Comparison of ENCODE assay signal across 9 cellular contexts in the genomic region with DNA sequence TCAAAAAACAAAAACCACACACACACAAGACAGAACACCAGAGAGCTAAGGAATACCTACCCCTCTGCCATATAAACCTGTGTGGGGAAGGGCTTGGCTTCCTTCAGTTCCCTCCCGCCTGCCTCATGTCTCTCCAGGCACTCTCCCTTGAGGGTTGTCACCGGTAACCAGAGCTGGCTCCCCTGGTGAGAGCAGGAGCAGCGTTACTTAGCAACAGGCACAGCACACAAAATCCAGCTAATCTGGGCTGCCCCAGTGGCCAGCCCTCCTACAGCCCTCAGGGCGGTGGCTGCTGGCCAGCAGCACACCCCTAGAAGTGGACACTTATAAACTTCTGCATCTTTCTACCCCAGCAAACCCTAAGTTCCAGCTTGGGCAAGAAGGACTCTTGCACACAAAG. TPM values are rescaled to one million over a fixed set of nuclear protein-coding genes. Genes with fewer than 3 reads are reported as not detected.
DNase-seq lines count a peak whose midpoint lies in the region; ATAC-seq, FAIRE-seq and TF ChIP-seq lines count a peak whose summit lies in the region.
"Had no signal": no experiment of that assay in that cellular context is flagged by ENCODE, and none has a peak within 500 bp of the region (broad histone marks: within the 10 kb centered on the region; RNA-seq: fewer than 3 reads in every experiment).

No MANE protein-coding gene starts in this region.

- H3K4me3 ChIP-seq in kidney (ENCODE audit: low read length in 2 of 2) (no peak overlapping the region), tibial artery (no peak overlapping the region)

- intact Hi-C loops in kidney (cut with DNase I) = loop anchor here (10.0 kb wide), 1 partner anchor 45 kb away; the partner anchor contains the start of gene SMIM41
- intact Hi-C loops in left colon (cut with DNase I, micrococcal nuclease) = loop anchor here in 1 of 2 donors (10.0 kb wide), 1 partner anchor 55 kb away; no protein-coding TSS in a partner anchor
- intact Hi-C loops in tibial artery (cut with DNase I; ENCODE audit: low total_unique reads) = no loop called here

- no peak for FAIRE-seq in D721Med (lab: Jason Lieb, UNC)
- FAIRE-seq in kidney (lab: Jason Lieb, UNC) = no peak

- no peak overlapping the region for H3K27ac ChIP-seq in kidney (ENCODE audit: low read depth in 2 of 2, low read length in 2 of 2)
- H3K27ac ChIP-seq in tibial artery = no peak overlapping the region

- ATAC-seq in left colon = no peak
- no peak for ATAC-seq in GM18498 (IDR thresholded peaks at IDR 0.05; ENCODE audit: unreplicated experiment)

- H3K36me3 ChIP-seq in kidney (ENCODE audit: control insufficient read depth in 1 of 2, insufficient read depth in 2 of 2, low read length in 2 of 2) (no peaks in the 10 kb centered on the region), tibial artery (no peaks in the 10 kb centered on the region)

- no peaks in the 10 kb centered on the region for H3K9me3 ChIP-seq in kidney (ENCODE audit: control insufficient read depth in 1 of 2, low read length in 2 of 2)
- no peaks in the 10 kb centered on the region for H3K9me3 ChIP-seq in tibial artery

- H3K27me3 ChIP-seq in tibial artery = no peaks in the 10 kb centered on the region

- H3K9ac ChIP-seq in kidney (ENCODE audit: low read length in 2 of 2) = no peak overlapping the region

- H3K4me1 ChIP-seq in kidney (ENCODE audit: control insufficient read depth in 1 of 2, insufficient read depth in 1 of 2, low read depth in 1 of 2, low read length in 2 of 2) = peaks cover 16 to 22% of the 10 kb centered on the region in 2 donors
- peaks cover 0 to 34% (median 24%) of the 10 kb centered on the region in 4 donors for H3K4me1 ChIP-seq in tibial artery

- TF ChIP-seq CTCF in D721Med (IDR thresholded peaks at IDR 0.05; ENCODE audit: insufficient read depth, missing control alignments) = no peak
- TF ChIP-seq CTCF in kidney (IDR thresholded peaks at IDR 0.05; ENCODE audit: borderline replicate concordance, extremely low read depth, insufficient read depth) = no peak
- no peak for TF ChIP-seq CTCF in tibial artery (IDR thresholded peaks at IDR 0.05)

- DNase-seq in D721Med (ENCODE audit: insufficient read length, low spot score) = peak; percentile 89
- DNase-seq in NCI-H146 treated with DMSO at 0.1 percent for 48 hours (lab: John Stamatoyannopoulos, UW; ENCODE audit: unreplicated experiment) = peak; percentile 93
- DNase-seq in T1000 (lab: John Stamatoyannopoulos, UW) = peak; percentile 100
- DNase-seq in kidney = peak; percentile 74
- DNase-seq in left colon = no peak
- DNase-seq in stimulated activated CD4-positive, alpha-beta T cell treated with anti-CD3 and anti-CD28 coated beads, Interleukin-12 subunit alpha, Interleukin-12 subunit beta, amount 100 ng/mL, for 4 hours = no peak
- no peak for DNase-seq in tibial artery

RNA-seq across cellular contexts. Expression of gene NR4A1, which starts 21.6 kb away (rescaled TPM):
- total RNA-seq in kidney = 37.2 TPM
- 54.1 TPM for polyA plus RNA-seq in kidney (ENCODE audit: insufficient read depth, low read depth, low replicate concordance)
- total RNA-seq in left colon = 100 to 1,000 TPM in 1 of 2 donors, 10 to 100 TPM in 1; 37.7 to 182 TPM

RNA-seq across cellular contexts. Expression of gene TAMALIN, which starts 22.9 kb away (rescaled TPM):
- total RNA-seq in kidney (52.3 TPM), left colon (10 to 100 TPM in 1 of 2 donors, 1 to 10 TPM in 1; 9.0 to 10.7 TPM)
- 22.3 TPM for polyA plus RNA-seq in kidney (ENCODE audit: insufficient read depth, low read depth, low replicate concordance)

RNA-seq across cellular contexts. Expression of gene ATG101, which starts 40.1 kb away (rescaled TPM):
- total RNA-seq in kidney = 32.1 TPM
- polyA plus RNA-seq in kidney (ENCODE audit: insufficient read depth, low read depth, low replicate concordance) = 53.0 TPM
- 10 to 100 TPM; 35.0 to 36.3 TPM for total RNA-seq in left colon

RNA-seq across cellular contexts. Expression of gene SMIM41, which starts 49.8 kb away (rescaled TPM):
- total RNA-seq in kidney = 0.31 TPM
- polyA plus RNA-seq in kidney (ENCODE audit: insufficient read depth, low read depth, low replicate concordance) = not detected
- total RNA-seq in left colon = under 1 TPM in 1 of 2 donors, not detected in 1; 0.31 TPM
- total RNA-seq: T-helper 2 cell treated with Interferon-gamma antibody and Interleukin-4, amounts not matched to agents 100 ng/mL and 5 ng/mL, for 36 hours had no signal

Comparison
In these comparisons a context has a peak if more than half of its experiments do, and no peak if none do; other contexts are left out.
1. DNase-seq: peak in D721Med (single experiment), NCI-H146 treated with DMSO at 0.1 percent for 48 hours (single experiment), T1000 (single experiment) and kidney (single experiment); none in left colon (0 of 2), stimulated activated CD4-positive, alpha-beta T cell treated with anti-CD3 and anti-CD28 coated beads, Interleukin-12 subunit alpha, Interleukin-12 subunit beta, amount 100 ng/mL, for 4 hours (single experiment) and tibial artery (0 of 2).